Comparison of ENCODE assay signal across 8 cellular contexts in the genomic region with DNA sequence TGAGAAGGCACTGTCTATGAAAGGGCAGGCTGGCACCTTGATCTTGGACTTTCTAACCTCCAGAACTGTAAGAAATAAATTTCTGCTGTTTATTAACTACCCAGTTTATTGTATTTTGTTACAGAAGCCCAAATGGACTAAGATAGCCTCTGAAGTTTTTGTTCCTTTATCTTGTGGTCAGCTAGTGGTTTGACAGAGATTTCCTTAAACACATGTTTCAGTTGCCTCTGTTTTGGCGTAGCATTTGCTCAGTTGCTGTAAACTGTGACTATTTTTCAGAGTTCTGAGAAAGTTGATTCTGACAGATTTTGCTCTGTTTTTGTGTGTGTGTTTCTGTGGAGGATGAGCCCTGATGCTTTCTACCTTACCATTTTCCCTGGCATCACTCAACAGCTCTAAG.
A peak's percentile ranks its signal among the peaks of the same experiment; 100 is the strongest.
ATAC-seq lines count a peak whose summit lies in the region.

No MANE protein-coding gene starts in this region.

- ATAC-seq in GM18502 (IDR thresholded peaks at IDR 0.05; ENCODE audit: poor library complexity, unreplicated experiment), result peak; percentile 99
- peak; percentile 99 for ATAC-seq in GM18907 (IDR thresholded peaks at IDR 0.05; ENCODE audit: unreplicated experiment)
- ATAC-seq in GM19452 (IDR thresholded peaks at IDR 0.05; ENCODE audit: unreplicated experiment), result peak; percentile 99
- ATAC-seq in GM21528 (IDR thresholded peaks at IDR 0.05; ENCODE audit: low FRiP score, unreplicated experiment), result peak; percentile 98
- peak; percentile 95 for ATAC-seq in HG02642 (IDR thresholded peaks at IDR 0.05; ENCODE audit: poor library complexity, unreplicated experiment)
- peak; percentile 100 for ATAC-seq in HG02973 (IDR thresholded peaks at IDR 0.05; ENCODE audit: unreplicated experiment)
- ATAC-seq in HG03139 (IDR thresholded peaks at IDR 0.05; ENCODE audit: unreplicated experiment), result peak; percentile 98
- ATAC-seq in HG03521 (IDR thresholded peaks at IDR 0.05; ENCODE audit: unreplicated experiment), result peak; percentile 98

Comparison
In these comparisons a context has a peak if more than half of its experiments do, and no peak if none do; other contexts are left out.
1. Peak in every context shown above with its lines: ATAC-seq.